13 cellular contexts compared by ENCODE assay signal in the genomic region with DNA sequence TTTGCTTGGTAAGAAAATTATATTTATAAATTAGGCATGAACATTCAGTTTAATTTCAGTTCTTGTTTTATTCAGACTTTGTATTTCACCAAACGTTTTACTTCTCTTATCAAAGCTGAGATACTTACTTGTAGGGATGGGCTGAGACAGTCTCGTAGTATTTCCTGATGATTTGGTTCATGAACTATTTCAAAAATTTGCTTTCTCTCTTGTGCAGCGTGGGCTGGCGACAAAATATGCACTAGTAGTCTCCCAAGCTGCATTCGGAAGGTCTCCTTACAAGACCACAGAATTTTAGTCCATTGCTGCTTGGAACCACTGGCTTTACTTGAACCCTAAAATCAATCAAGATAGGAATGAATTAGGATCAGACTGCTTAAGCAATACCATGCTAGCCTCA.
DNase-seq lines count a peak whose midpoint lies in the region; ATAC-seq and TF ChIP-seq lines count a peak whose summit lies in the region.
"Had no signal": no experiment of that assay in that cellular context is flagged by ENCODE, and none has a peak within 500 bp of the region (broad histone marks: within the 10 kb centered on the region; RNA-seq: fewer than 3 reads in every experiment).

No MANE protein-coding gene starts in this region.

- H3K9ac ChIP-seq in mesendoderm (ENCODE audit: low read length): no peak overlapping the region

- H3K9me3 ChIP-seq in SJCRH30 (replicated peaks): no peaks in the 10 kb centered on the region
- H3K9me3 ChIP-seq: Peyer's patch had no signal

- H3K36me3 ChIP-seq in mesendoderm (ENCODE audit: control insufficient read depth, insufficient read depth, low read length): no peaks in the 10 kb centered on the region
- no peaks in the 10 kb centered on the region for H3K36me3 ChIP-seq in SJCRH30

- H2BK15ac ChIP-seq in mesendoderm (replicated peaks; ENCODE audit: low read depth): no peak overlapping the region

- no peak overlapping the region for H3K56ac ChIP-seq in mesendoderm (ENCODE audit: low read length)

- H2AK5ac ChIP-seq in mesendoderm (ENCODE audit: low read length): no peak overlapping the region

- no peak for ATAC-seq in GM21390 (IDR thresholded peaks at IDR 0.05; ENCODE audit: unreplicated experiment)
- no peak for ATAC-seq in GM18873 (IDR thresholded peaks at IDR 0.05; ENCODE audit: low FRiP score, unreplicated experiment)
- no peak for ATAC-seq in GM19023 (IDR thresholded peaks at IDR 0.05; ENCODE audit: unreplicated experiment)
- ATAC-seq: activated CD8-positive, alpha-beta T cell treated with anti-CD3 and anti-CD28 coated beads for 36 hours had no signal

- H3K27ac ChIP-seq in mesendoderm (ENCODE audit: low read depth, low read length) (no peak overlapping the region), SJCRH30 (no peak overlapping the region)
- H3K27ac ChIP-seq: Peyer's patch had no signal

- no peak for TF ChIP-seq CTCF in AG09309 (IDR thresholded peaks at IDR 0.05; ENCODE audit: control insufficient read depth, insufficient read depth, low read depth, low read length, missing control alignments)
- no peak for TF ChIP-seq CTCF in choroid plexus epithelial cell (conservative IDR thresholded peaks at IDR 0.05; ENCODE audit: low read depth, low read length)

- no peaks in the 10 kb centered on the region for H3K79me2 ChIP-seq in mesendoderm (ENCODE audit: control insufficient read depth, insufficient read depth, low read length)

- no peak overlapping the region for H4K8ac ChIP-seq in mesendoderm (ENCODE audit: low read depth, low read length)

- no peak overlapping the region for H3K4me3 ChIP-seq in AG09309 (ENCODE audit: control insufficient read depth, low read depth, low read length)
- H3K4me3 ChIP-seq in choroid plexus epithelial cell (ENCODE audit: low read depth, low read length): no peak overlapping the region
- H3K4me3 ChIP-seq in mesendoderm (ENCODE audit: low read length): no peak overlapping the region
- no peak overlapping the region for H3K4me3 ChIP-seq in SJCRH30
- H3K4me3 ChIP-seq: Peyer's patch had no signal

- WGBS in mesendoderm (ENCODE audit: extremely low coverage, insufficient coverage, low lambda C conversion rate): no CpG with 5 or more reads among the region's 5 CpGs

- no peak overlapping the region for H3K4me2 ChIP-seq in mesendoderm (ENCODE audit: low read length)

- H3K18ac ChIP-seq in mesendoderm (ENCODE audit: low read length): no peak overlapping the region

- H2BK120ac ChIP-seq in mesendoderm (ENCODE audit: low read depth, low read length): no peak overlapping the region

- no peaks in the 10 kb centered on the region for H3K79me1 ChIP-seq in mesendoderm (ENCODE audit: low read length)

- DNase-seq in AG09309 (ENCODE audit: low read depth) (peak; percentile 44), M059J (ENCODE audit: low read depth) (peak; percentile 63), choroid plexus epithelial cell (ENCODE audit: low read depth) (peak; percentile 89), mesendoderm (peak; percentile 29), SJCRH30 (no peak)
- DNase-seq: activated CD8-positive, alpha-beta T cell treated with anti-CD3 and anti-CD28 coated beads for 36 hours; activated naive CD4-positive, alpha-beta T cell treated with Interleukin-2 at 50 U/mL for 16 hours; NCI-H1105; NCI-H446 treated with DMSO at 0.1 percent for 48 hours; Peyer's patch had no signal

- H2BK5ac ChIP-seq in mesendoderm (ENCODE audit: low read length): no peak overlapping the region

- H3K23ac ChIP-seq in mesendoderm (ENCODE audit: low read length): no peak overlapping the region

- H3K4me1 ChIP-seq in mesendoderm (ENCODE audit: control insufficient read depth, low read depth, low read length) (no peaks in the 10 kb centered on the region), SJCRH30 (no peaks in the 10 kb centered on the region)
- H3K4me1 ChIP-seq: Peyer's patch had no signal

- H3K4ac ChIP-seq in mesendoderm (ENCODE audit: low read depth, low read length): no peak overlapping the region

- no peak overlapping the region for H4K5ac ChIP-seq in mesendoderm (ENCODE audit: low read length)

- no peaks in the 10 kb centered on the region for H3K27me3 ChIP-seq in mesendoderm (ENCODE audit: insufficient read depth, low read length, poor library complexity)
- no peaks in the 10 kb centered on the region for H3K27me3 ChIP-seq in SJCRH30
- H3K27me3 ChIP-seq: Peyer's patch had no signal

Comparison
In these comparisons a context has a peak if more than half of its experiments do, and no peak if none do; other contexts are left out.
1. DNase-seq: peak in AG09309 (single experiment), M059J (single experiment), choroid plexus epithelial cell (single experiment) and mesendoderm (single experiment); none in SJCRH30 (0 of 2).